In the genomic region with DNA sequence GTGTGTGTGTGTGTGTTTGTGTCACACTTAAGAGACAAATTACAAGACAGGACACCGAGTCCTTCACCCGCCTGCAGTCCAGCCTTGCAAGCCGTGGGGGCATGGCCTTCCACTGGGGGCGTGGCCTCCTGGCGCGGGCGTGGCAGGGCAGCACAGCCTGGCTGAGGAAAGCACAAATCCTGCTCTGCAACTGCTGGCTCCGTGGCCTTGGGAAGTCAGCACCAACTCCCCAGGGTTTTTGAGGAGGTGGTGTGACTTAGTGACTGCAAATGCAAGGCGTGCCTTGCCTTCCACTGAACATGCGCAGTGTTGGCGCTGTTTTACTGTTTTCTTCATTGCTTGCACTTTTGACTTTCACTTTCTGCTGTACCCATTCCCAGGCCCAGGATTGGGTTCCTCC, we compare ENCODE assay signal across 13 cellular contexts. TPM values are rescaled to one million over a fixed set of nuclear protein-coding genes. Genes with fewer than 3 reads are reported as not detected.
DNase-seq lines count a peak whose midpoint lies in the region; TF ChIP-seq lines count a peak whose summit lies in the region.
"Had no signal": no experiment of that assay in that cellular context is flagged by ENCODE, and none has a peak within 500 bp of the region (broad histone marks: within the 10 kb centered on the region; RNA-seq: fewer than 3 reads in every experiment).

No MANE protein-coding gene starts in this region.

- H3K4me1 ChIP-seq in Caco-2: peaks cover 13% of the 10 kb centered on the region
- H3K4me1 ChIP-seq in PC-9 (replicated peaks; ENCODE audit: insufficient read depth): no peaks in the 10 kb centered on the region; the same call in 1 of the 2 replicates
- H3K4me1 ChIP-seq: foreskin keratinocyte had no signal

- CTCF ChIA-PET in Caco-2 (lab: Charles Lee) (no interaction called here), PC-9 (lab: Charles Lee) (no interaction called here)

- H2AFZ ChIP-seq in PC-9: peak overlapping the region; percentile 68; the same call in 1 of the 2 replicates

- DNase-seq in Caco-2 (no peak), H4 (ENCODE audit: low spot score) (peak; percentile 24), PC-9 (peak in 1 of 2 experiments; percentile 74), islet precursor cell (peak; percentile 66), hippocampal formation (lab: John Stamatoyannopoulos, UW) (no peak), NCI-H146 (lab: John Stamatoyannopoulos, UW) (no peak), NCI-H187 treated with DMSO at 0.1 percent for 48 hours (lab: John Stamatoyannopoulos, UW) (no peak)
- DNase-seq: activated CD8-positive, alpha-beta T cell treated with anti-CD3 and anti-CD28 coated beads for 36 hours; activated effector memory CD4-positive, alpha-beta T cell treated with Interleukin-2 at 50 U/mL for 16 hours; CD8-positive, alpha-beta memory T cell; foreskin keratinocyte; NCI-H1930 had no signal

- peaks cover 18% of the 10 kb centered on the region for H3K9me3 ChIP-seq in Caco-2
- no peaks in the 10 kb centered on the region for H3K9me3 ChIP-seq in PC-9 (ENCODE audit: insufficient read depth, low read depth)

- BruUV-seq in Caco-2 (replicated peaks; lab: Mats Ljungman, UMichigan): no TSS peak
- no TSS peak for BruUV-seq in PC-9 (replicated peaks; lab: Mats Ljungman, UMichigan)

- no peaks in the 10 kb centered on the region for H3K79me2 ChIP-seq in PC-9 (ENCODE audit: low read depth)

- no peaks in the 10 kb centered on the region for H3K9me2 ChIP-seq in PC-9 (ENCODE audit: insufficient read depth)

- POLR2A ChIA-PET in Caco-2 (lab: Charles Lee) (interaction anchor here (1.2 kb wide), 1 partner anchor 13 kb away, joined by 3 read pairs; the partner anchor contains the start of gene BMS1), PC-9 (lab: Charles Lee; ENCODE audit: unreplicated experiment) (no interaction called here)

- intact Hi-C loops in Caco-2 (cut with micrococcal nuclease; ENCODE audit: unreplicated experiment) (no loop called here), PC-9 (cut with micrococcal nuclease; ENCODE audit: unreplicated experiment) (no loop called here)

- H3K4me3 ChIP-seq in Caco-2 (ENCODE audit: low read depth, low read length): no peak overlapping the region
- H3K4me3 ChIP-seq in PC-9: peak overlapping the region; percentile 34; the same call in 1 of the 2 replicates
- H3K4me3 ChIP-seq: smooth muscle cell had no signal

- H3K27me3 Mint-ChIP-seq in Caco-2 (ENCODE audit: insufficient read depth, unreplicated experiment): peaks cover 4% of the 10 kb centered on the region

- TF ChIP-seq CTCF in Caco-2 (IDR thresholded peaks at IDR 0.05; ENCODE audit: insufficient read depth in 1 of 2, low read depth in 1 of 2, low read length in 1 of 2, severe bottlenecking in 1 of 2, unreplicated experiment in 1 of 2): no peak
- TF ChIP-seq CTCF in PC-9 (conservative IDR thresholded peaks at IDR 0.05): no peak

- peak overlapping the region; percentile 32 for H3K27ac Mint-ChIP-seq in Caco-2 (ENCODE audit: unreplicated experiment)
- H3K27ac Mint-ChIP-seq: activated CD8-positive, alpha-beta T cell treated with anti-CD3 and anti-CD28 coated beads for 36 hours; CD8-positive, alpha-beta memory T cell had no signal

- H3K4me3 Mint-ChIP-seq in Caco-2 (ENCODE audit: unreplicated experiment): no peak overlapping the region
- H3K4me3 Mint-ChIP-seq: activated CD8-positive, alpha-beta T cell treated with anti-CD3 and anti-CD28 coated beads for 36 hours; CD8-positive, alpha-beta memory T cell had no signal

- H3K4me2 ChIP-seq in PC-9: peak overlapping the region; percentile 69
- H3K4me2 ChIP-seq: smooth muscle cell had no signal

- peaks cover 9% of the 10 kb centered on the region for H3K9me3 Mint-ChIP-seq in Caco-2 (ENCODE audit: unreplicated experiment)
- H3K9me3 Mint-ChIP-seq: activated CD8-positive, alpha-beta T cell treated with anti-CD3 and anti-CD28 coated beads for 36 hours had no signal

- no peaks in the 10 kb centered on the region for H4K20me1 ChIP-seq in PC-9 (ENCODE audit: insufficient read depth)

- H3K36me3 ChIP-seq in Caco-2 (ENCODE audit: control insufficient read depth, insufficient read depth, low read length): no peaks in the 10 kb centered on the region
- no peaks in the 10 kb centered on the region for H3K36me3 ChIP-seq in PC-9 (ENCODE audit: low read depth)

- H3K4me1 Mint-ChIP-seq in Caco-2 (ENCODE audit: low read depth, unreplicated experiment): peaks cover 9% of the 10 kb centered on the region
- H3K4me1 Mint-ChIP-seq: CD8-positive, alpha-beta memory T cell had no signal

- no peaks in the 10 kb centered on the region for H3F3A ChIP-seq in PC-9 (ENCODE audit: insufficient read depth, low read depth)

- peaks cover 7% of the 10 kb centered on the region for H3K36me3 Mint-ChIP-seq in Caco-2 (ENCODE audit: insufficient read depth, unreplicated experiment)

- H3K27me3 ChIP-seq in Caco-2 (replicated peaks; ENCODE audit: control insufficient read depth, insufficient read depth, low read length): no peaks in the 10 kb centered on the region
- peaks cover 40% of the 10 kb centered on the region for H3K27me3 ChIP-seq in PC-9 (ENCODE audit: insufficient read depth, low read depth)
- H3K27me3 ChIP-seq: foreskin keratinocyte had no signal

- no peak overlapping the region for H3K27ac ChIP-seq in PC-9
- H3K27ac ChIP-seq: foreskin keratinocyte had no signal

RNA-seq across cellular contexts. Expression of gene BMS1, which starts 12.9 kb away (rescaled TPM):
- total RNA-seq in Caco-2 (2022) (36.3 and 38.2 TPM in 2 replicates), PC-9 (2021) (16.3 and 20.0 TPM in 2 replicates)
- 15.4 and 19.2 TPM in 2 replicates for total RNA-seq in H4 (2014; rRNA removed; shearing (Covaris generic))

Comparison
In these comparisons a context has a peak if more than half of its experiments do, and no peak if none do; other contexts are left out.
1. DNase-seq: peak in H4 (single experiment) and islet precursor cell (single experiment); none in Caco-2 (0 of 2), hippocampal formation (0 of 2), NCI-H146 (single experiment) and NCI-H187 treated with DMSO at 0.1 percent for 48 hours (single experiment).